Comparison of ENCODE assay signal across 19 cellular contexts in genomic region chr9:11893331-11893730, GRCh38.
"Had no signal": no experiment of that assay in that cellular context is flagged by ENCODE, and none has a peak within 500 bp of the region (broad histone marks: within the 10 kb centered on the region; RNA-seq: fewer than 3 reads in every experiment).

No MANE protein-coding gene starts in this region.

- ATAC-seq: sciatic nerve; stimulated activated naive CD8-positive, alpha-beta T cell treated with anti-CD3 and anti-CD28 coated beads, Interleukin-15, Interleukin-2, amounts not matched to agents 100 U/mL and 50 U/mL, for 24 hours; WTC11 had no signal

- H3K27me3 Mint-ChIP-seq: activated CD4-positive, alpha-beta T cell treated with anti-CD3 and anti-CD28 coated beads, Interleukin-2, amount 10 ng/mL, durations not matched to agents 24 days and 14 days; activated naive CD4-positive, alpha-beta T cell treated with anti-CD3 and anti-CD28 coated beads, Interleukin-2, amount 10 ng/mL, durations not matched to agents 7 days and 5 days had no signal

- DNase-seq: activated CD4-positive, alpha-beta T cell treated with anti-CD3 and anti-CD28 coated beads, Interleukin-2, amount 10 ng/mL, durations not matched to agents 24 days and 14 days; activated naive CD4-positive, alpha-beta T cell treated with anti-CD3 and anti-CD28 coated beads, Interleukin-2, amount 10 ng/mL, durations not matched to agents 7 days and 5 days; activated T-cell treated with anti-CD3 and anti-CD28 coated beads for 4 hours; adrenal gland; effector CD4-positive, alpha-beta T cell; immature natural killer cell; mammary epithelial cell; nephron progenitor cell; stimulated activated CD4-positive, alpha-beta T cell treated with anti-CD3 and anti-CD28 coated beads, Interleukin-4, amount 100 ng/mL, for 1 hour; stimulated activated CD8-positive, alpha-beta memory T cell treated with anti-CD3 and anti-CD28 coated beads, Interleukin-4, amount 100 ng/mL, for 48 hours; stimulated activated naive CD8-positive, alpha-beta T cell treated with anti-CD3 and anti-CD28 coated beads, Interleukin-15, Interleukin-2, amounts not matched to agents 100 U/mL and 50 U/mL, for 24 hours; T-helper 1 cell; testis had no signal

- H3K27me3 ChIP-seq: adrenal gland, breast epithelium, testis had no signal

- H3K27ac ChIP-seq: adrenal gland, breast epithelium, coronary artery, testis had no signal

- H3K4me1 ChIP-seq: adrenal gland, breast epithelium, testis had no signal

- H3K27ac Mint-ChIP-seq: activated CD4-positive, alpha-beta T cell treated with anti-CD3 and anti-CD28 coated beads, Interleukin-2, amount 10 ng/mL, durations not matched to agents 24 days and 14 days; activated naive CD4-positive, alpha-beta T cell treated with anti-CD3 and anti-CD28 coated beads, Interleukin-2, amount 10 ng/mL, durations not matched to agents 7 days and 5 days; activated T-helper 2 cell treated with anti-CD3 and anti-CD28 coated beads, Interferon-gamma antibody, Interleukin-2, Interleukin-4, amounts not matched to agents 10 μg/mL and 5 μg/mL and 100 μg/mL, durations not matched to agents 14 hours and 24 hours and 36 hours; immature natural killer cell had no signal

- FAIRE-seq: endothelial cell of umbilical vein had no signal

- H3K36me3 ChIP-seq: adrenal gland, breast epithelium had no signal

- H3K4me3 Mint-ChIP-seq: activated CD4-positive, alpha-beta T cell treated with anti-CD3 and anti-CD28 coated beads, Interleukin-2, amount 10 ng/mL, durations not matched to agents 24 days and 14 days; activated naive CD4-positive, alpha-beta T cell treated with anti-CD3 and anti-CD28 coated beads, Interleukin-2, amount 10 ng/mL, durations not matched to agents 7 days and 5 days; immature natural killer cell; nephron progenitor cell; WTC11 had no signal

- H3K9me3 ChIP-seq: adrenal gland, breast epithelium, testis had no signal

- H3K4me3 ChIP-seq: adrenal gland, breast epithelium, coronary artery, testis had no signal

- H3K36me3 Mint-ChIP-seq: activated naive CD4-positive, alpha-beta T cell treated with anti-CD3 and anti-CD28 coated beads, Interleukin-2, amount 10 ng/mL, durations not matched to agents 7 days and 5 days had no signal

- H3K4me1 Mint-ChIP-seq: activated CD4-positive, alpha-beta T cell treated with anti-CD3 and anti-CD28 coated beads, Interleukin-2, amount 10 ng/mL, durations not matched to agents 24 days and 14 days; activated naive CD4-positive, alpha-beta T cell treated with anti-CD3 and anti-CD28 coated beads, Interleukin-2, amount 10 ng/mL, durations not matched to agents 7 days and 5 days; immature natural killer cell; nephron progenitor cell had no signal
